Comparison of ENCODE assay signal across 10 cellular contexts in the genomic region with DNA sequence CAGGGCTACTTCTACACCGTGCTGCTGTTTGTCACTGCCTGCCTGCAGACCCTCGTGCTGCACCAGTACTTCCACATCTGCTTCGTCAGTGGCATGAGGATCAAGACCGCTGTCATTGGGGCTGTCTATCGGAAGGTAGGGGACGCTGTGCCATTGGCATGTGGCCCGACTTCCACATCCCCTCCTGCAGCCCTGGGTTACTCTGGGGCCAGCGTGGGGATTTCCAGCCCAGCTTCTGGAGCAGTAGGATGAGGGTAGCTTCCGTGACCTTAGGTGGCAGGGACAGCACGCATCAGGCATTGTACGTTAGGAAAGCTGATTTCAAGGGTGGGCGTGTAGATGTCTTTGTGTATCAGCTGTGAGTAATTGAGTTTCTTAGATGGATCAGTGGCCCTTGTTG.
DNase-seq lines count a peak whose midpoint lies in the region; ATAC-seq and TF ChIP-seq lines count a peak whose summit lies in the region.
"Had no signal": no experiment of that assay in that cellular context is flagged by ENCODE, and none has a peak within 500 bp of the region (broad histone marks: within the 10 kb centered on the region; RNA-seq: fewer than 3 reads in every experiment).

No MANE protein-coding gene starts in this region.

- H3K4me1 Mint-ChIP-seq in activated CD4-positive, alpha-beta T cell treated with anti-CD3 and anti-CD28 coated beads for 36 hours: peaks cover 6% of the 10 kb centered on the region
- peaks cover 4% of the 10 kb centered on the region for H3K4me1 Mint-ChIP-seq in activated naive CD8-positive, alpha-beta T cell treated with anti-CD3 and anti-CD28 coated beads, Interleukin-2, amount 50 U/mL, for 24 hours
- peaks cover 14% of the 10 kb centered on the region for H3K4me1 Mint-ChIP-seq in osteocyte (ENCODE audit: unreplicated experiment)

- TF ChIP-seq CTCF in osteocyte (IDR thresholded peaks at IDR 0.05): peak; percentile 37

- POLR2A ChIA-PET in activated CD4-positive, alpha-beta T cell treated with anti-CD3 and anti-CD28 coated beads for 36 hours (lab: Charles Lee): no interaction called here

- no peaks in the 10 kb centered on the region for H3K9me3 Mint-ChIP-seq in activated CD4-positive, alpha-beta T cell treated with anti-CD3 and anti-CD28 coated beads for 36 hours (ENCODE audit: low read depth)
- no peaks in the 10 kb centered on the region for H3K9me3 Mint-ChIP-seq in activated naive CD8-positive, alpha-beta T cell treated with anti-CD3 and anti-CD28 coated beads, Interleukin-2, amount 50 U/mL, for 24 hours
- no peaks in the 10 kb centered on the region for H3K9me3 Mint-ChIP-seq in osteocyte (ENCODE audit: unreplicated experiment)

- H3K4me3 Mint-ChIP-seq in activated CD4-positive, alpha-beta T cell treated with anti-CD3 and anti-CD28 coated beads for 36 hours: no peak overlapping the region
- no peak overlapping the region for H3K4me3 Mint-ChIP-seq in activated naive CD8-positive, alpha-beta T cell treated with anti-CD3 and anti-CD28 coated beads, Interleukin-2, amount 50 U/mL, for 24 hours
- no peak overlapping the region for H3K4me3 Mint-ChIP-seq in osteocyte (ENCODE audit: unreplicated experiment)

- no peak for ATAC-seq in activated CD4-positive, alpha-beta T cell treated with anti-CD3 and anti-CD28 coated beads for 36 hours
- no peak for ATAC-seq in activated naive CD8-positive, alpha-beta T cell treated with anti-CD3 and anti-CD28 coated beads, Interleukin-2, amount 50 U/mL, for 24 hours
- ATAC-seq in GM21390 (IDR thresholded peaks at IDR 0.05; ENCODE audit: unreplicated experiment): no peak

- intact Hi-C loops in activated CD4-positive, alpha-beta T cell treated with anti-CD3 and anti-CD28 coated beads for 36 hours (cut with DNase I, micrococcal nuclease): no loop called here

- peaks cover 64% of the 10 kb centered on the region for H3K36me3 Mint-ChIP-seq in activated CD4-positive, alpha-beta T cell treated with anti-CD3 and anti-CD28 coated beads for 36 hours (ENCODE audit: low read depth)
- peaks cover 57% of the 10 kb centered on the region for H3K36me3 Mint-ChIP-seq in activated naive CD8-positive, alpha-beta T cell treated with anti-CD3 and anti-CD28 coated beads, Interleukin-2, amount 50 U/mL, for 24 hours (ENCODE audit: low read depth)
- peaks cover 62% of the 10 kb centered on the region for H3K36me3 Mint-ChIP-seq in osteocyte (ENCODE audit: unreplicated experiment)

- CTCF ChIA-PET in activated CD4-positive, alpha-beta T cell treated with anti-CD3 and anti-CD28 coated beads for 36 hours (lab: Charles Lee): interaction anchor here (0.7 to 0.9 kb wide), 3 partner anchors 9 to 29 kb away, joined by 3 to 5 read pairs (median 3); no protein-coding TSS in a partner anchor

- DNase-seq in activated CD4-positive, alpha-beta T cell treated with anti-CD3 and anti-CD28 coated beads for 36 hours: peak; percentile 36
- no peak for DNase-seq in activated CD4-positive, alpha-beta T cell treated with anti-CD3 and anti-CD28 coated beads, Interleukin-2, amount 50 U/mL, for 4 hours
- peak; percentile 29 for DNase-seq in HuH-7.5 (ENCODE audit: low spot score)
- peak; percentile 11 for DNase-seq in activated naive CD8-positive, alpha-beta T cell treated with anti-CD3 and anti-CD28 coated beads, Interleukin-2, amount 50 U/mL, for 24 hours
- DNase-seq in osteocyte (ENCODE audit: extremely low spot score, unreplicated experiment): no peak
- DNase-seq in Ammon's horn (ENCODE audit: low spot score): no peak
- no peak for DNase-seq in central memory CD4-positive, alpha-beta T cell
- DNase-seq: effector CD8-positive, alpha-beta T cell; NCI-H774 had no signal

- H3K27ac Mint-ChIP-seq in activated CD4-positive, alpha-beta T cell treated with anti-CD3 and anti-CD28 coated beads for 36 hours: no peak overlapping the region
- no peak overlapping the region for H3K27ac Mint-ChIP-seq in activated naive CD8-positive, alpha-beta T cell treated with anti-CD3 and anti-CD28 coated beads, Interleukin-2, amount 50 U/mL, for 24 hours
- H3K27ac Mint-ChIP-seq in osteocyte (ENCODE audit: unreplicated experiment): peak overlapping the region; percentile 13

- no peaks in the 10 kb centered on the region for H3K27me3 Mint-ChIP-seq in activated CD4-positive, alpha-beta T cell treated with anti-CD3 and anti-CD28 coated beads for 36 hours
- H3K27me3 Mint-ChIP-seq in activated naive CD8-positive, alpha-beta T cell treated with anti-CD3 and anti-CD28 coated beads, Interleukin-2, amount 50 U/mL, for 24 hours: no peaks in the 10 kb centered on the region
- no peaks in the 10 kb centered on the region for H3K27me3 Mint-ChIP-seq in osteocyte (ENCODE audit: unreplicated experiment)

Comparison
In these comparisons a context has a peak if more than half of its experiments do, and no peak if none do; other contexts are left out.
1. DNase-seq: peak in activated CD4-positive, alpha-beta T cell treated with anti-CD3 and anti-CD28 coated beads for 36 hours (single experiment), HuH-7.5 (single experiment) and activated naive CD8-positive, alpha-beta T cell treated with anti-CD3 and anti-CD28 coated beads, Interleukin-2, amount 50 U/mL, for 24 hours (single experiment); none in activated CD4-positive, alpha-beta T cell treated with anti-CD3 and anti-CD28 coated beads, Interleukin-2, amount 50 U/mL, for 4 hours (0 of 2), osteocyte (single experiment), Ammon's horn (single experiment) and central memory CD4-positive, alpha-beta T cell (single experiment).